15 cellular contexts compared by ENCODE assay signal in the genomic region with DNA sequence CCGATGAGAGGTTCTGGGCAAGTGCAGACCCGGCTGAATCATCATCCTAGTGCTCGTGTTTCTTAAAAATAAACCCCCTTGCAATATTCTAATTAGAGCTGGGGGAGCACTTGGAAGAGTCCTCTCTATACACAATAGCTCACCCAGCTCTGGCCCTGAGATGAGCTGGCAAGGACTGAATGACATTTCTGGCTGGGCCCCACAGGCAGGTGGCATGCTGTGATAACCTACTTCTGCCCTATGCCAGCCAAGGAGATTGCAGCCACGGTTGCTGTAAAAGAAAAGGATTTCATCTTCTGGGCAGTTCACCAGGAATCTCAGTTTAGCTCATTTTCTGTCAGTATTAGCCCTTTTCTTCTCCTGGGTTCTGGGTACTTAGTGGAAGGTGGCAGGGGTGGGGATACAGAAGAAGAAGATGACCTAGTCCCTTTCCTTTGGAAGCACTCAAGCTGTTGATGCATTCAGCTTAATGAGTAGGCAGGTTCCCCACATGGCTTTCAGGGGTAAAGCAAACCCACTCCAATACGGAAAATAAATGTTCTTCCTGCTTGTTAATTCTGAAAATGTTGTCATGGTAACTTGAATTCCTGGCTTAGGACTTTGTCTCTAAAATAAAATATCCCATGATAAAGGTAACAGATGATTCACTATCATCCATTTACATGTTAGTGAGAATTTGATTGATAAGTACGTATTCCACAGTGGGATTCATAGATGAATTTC. TPM values are rescaled to one million over a fixed set of nuclear protein-coding genes. Genes with fewer than 3 reads are reported as not detected.
A peak's percentile ranks its signal among the peaks of the same experiment; 100 is the strongest.
DNase-seq lines count a peak whose midpoint lies in the region; ATAC-seq, FAIRE-seq and TF ChIP-seq lines count a peak whose summit lies in the region.
"Had no signal": no experiment of that assay in that cellular context is flagged by ENCODE, and none has a peak within 500 bp of the region (broad histone marks: within the 10 kb centered on the region; RNA-seq: fewer than 3 reads in every experiment).

No MANE protein-coding gene starts in this region.

- no TSS peak for BruUV-seq in HepG2 (replicated peaks; lab: Mats Ljungman, UMichigan)

- TF ChIP-seq EP300 in HepG2 (IDR thresholded peaks at IDR 0.05; ENCODE audit: low read depth in 2 of 2, low read length in 2 of 2) (no peak), HepG2 (CRISPR knock-in tag; IDR thresholded peaks at IDR 0.05; ENCODE audit: borderline replicate concordance) (no peak)

- H2AFZ ChIP-seq in HepG2 (ENCODE audit: low read length) = no peak overlapping the region

- WGBS in HepG2 (ENCODE audit: low lambda C conversion rate) = 65% methylated on average over 6 of the region's 6 CpGs

- TF ChIP-seq CTCF in CD4-positive, alpha-beta T cell (IDR thresholded peaks at IDR 0.05) = no peak
- TF ChIP-seq CTCF in HEK293 (tag by site-specific recombination; IDR thresholded peaks at IDR 0.05) (no peak), WTC11 (IDR thresholded peaks at IDR 0.05) (no peak), HepG2 (CRISPR knock-in tag; IDR thresholded peaks at IDR 0.05) (no peak)

- POLR2A ChIA-PET in CD4-positive, alpha-beta T cell (lab: Charles Lee) = no interaction called here
- POLR2A ChIA-PET in HEK293 (lab: Yijun Ruan, JAX) (no interaction called here), WTC11 (lab: Charles Lee) (no interaction called here), HepG2 (lab: Yijun Ruan, JAX) (no interaction called here)

- intact Hi-C loops in CD4-positive, alpha-beta T cell (cut with DNase I, micrococcal nuclease) = loop anchor here in 1 of 2 experiments (5.0 kb wide), 1 partner anchor 165 kb away; no protein-coding TSS in a partner anchor
- intact Hi-C loops in HepG2 (cut with micrococcal nuclease; ENCODE audit: unreplicated experiment) = loop anchor here (5.0 kb wide), 1 partner anchor 35 kb away; no protein-coding TSS in a partner anchor

- no peaks in the 10 kb centered on the region for H3K4me1 ChIP-seq in HEK293 (ENCODE audit: control insufficient read depth, insufficient read depth, low read length)
- H3K4me1 ChIP-seq in HepG2 (ENCODE audit: insufficient read depth, low read length) = peaks cover 11% of the 10 kb centered on the region; the same call in 1 of the 2 replicates

- no peak overlapping the region for H3K27ac ChIP-seq in CD4-positive, alpha-beta T cell (ENCODE audit: low read depth, low read length)
- H3K27ac ChIP-seq in HEK293 (ENCODE audit: extremely low read depth, low read depth, low read length) (no peak overlapping the region), HepG2 (ENCODE audit: extremely low read length, insufficient read depth, low read length) (no peak overlapping the region)

- no peak for ATAC-seq in CD4-positive, alpha-beta T cell (ENCODE audit: poor library complexity)
- ATAC-seq in WTC11 (no peak), left lobe of liver (peak; percentile 31), HepG2 (no peak), HG02938 (IDR thresholded peaks at IDR 0.05; ENCODE audit: unreplicated experiment) (no peak), SK-N-SH treated with all-trans-retinoic acid at 6 μM for 48 hours (no peak)

- H4K20me1 ChIP-seq in HepG2 (ENCODE audit: insufficient read depth, low read length) = no peaks in the 10 kb centered on the region

- no peak for TF ChIP-seq POLR2A in HepG2 (IDR thresholded peaks at IDR 0.05; ENCODE audit: insufficient read depth in 1 of 2, low read depth in 2 of 2, low read length in 2 of 2)

- DNase-seq in CD4-positive, alpha-beta T cell = no peak
- DNase-seq in WTC11 (ENCODE audit: low spot score) = no peak
- no peak for DNase-seq in left lobe of liver (ENCODE audit: low spot score)
- no peak for DNase-seq in HepG2 (ENCODE audit: low spot score)
- DNase-seq in immature natural killer cell = no peak
- DNase-seq: activated CD4-positive, CD25-positive, alpha-beta regulatory T cell treated with anti-CD3 and anti-CD28 coated beads, Interleukin-2, amount 50 U/mL, for 72 hours; activated gamma-delta T cell; GDM1; KBM-7; NCI-H510A treated with DMSO at 0.1 percent for 48 hours; stimulated activated CD4-positive, alpha-beta T cell treated with anti-CD3 and anti-CD28 coated beads, Interleukin-2, amount 100 ng/mL, for 48 hours had no signal

- no peak for FAIRE-seq in HepG2 (lab: Jason Lieb, UNC)
- FAIRE-seq: endometrium had no signal

- no peak overlapping the region for H3K4me2 ChIP-seq in HepG2 (ENCODE audit: low read depth, low read length)

- no peaks in the 10 kb centered on the region for H3K36me3 ChIP-seq in HEK293 (ENCODE audit: control insufficient read depth in 2 of 2, insufficient read depth in 1 of 2, low read length in 2 of 2)
- no peaks in the 10 kb centered on the region for H3K36me3 ChIP-seq in HepG2 (replicated peaks in 1 of 2; ENCODE audit: control insufficient read depth in 1 of 2, insufficient read depth in 2 of 2, low read length in 2 of 2)

- H3K4me3 Mint-ChIP-seq in CD4-positive, alpha-beta T cell = no peak overlapping the region
- H3K4me3 Mint-ChIP-seq in WTC11 = no peak overlapping the region
- no peak overlapping the region for H3K4me3 Mint-ChIP-seq in immature natural killer cell

- no peaks in the 10 kb centered on the region for H3K27me3 Mint-ChIP-seq in CD4-positive, alpha-beta T cell
- no peaks in the 10 kb centered on the region for H3K27me3 Mint-ChIP-seq in WTC11 (ENCODE audit: low read depth)
- H3K27me3 Mint-ChIP-seq in immature natural killer cell (ENCODE audit: low read depth in 3 of 3) = peaks cover 0 to 5% (median 0%) of the 10 kb centered on the region in 3 donors

- peak overlapping the region; percentile 25 for H3K27ac Mint-ChIP-seq in CD4-positive, alpha-beta T cell
- H3K27ac Mint-ChIP-seq in WTC11 (peak overlapping the region; percentile 83; the same call in 1 of the 2 replicates), immature natural killer cell (no peak overlapping the region)

- H3K4me1 Mint-ChIP-seq in CD4-positive, alpha-beta T cell (ENCODE audit: low read depth) = peaks cover 5% of the 10 kb centered on the region
- H3K4me1 Mint-ChIP-seq in WTC11 (peaks cover 82% of the 10 kb centered on the region), immature natural killer cell (peaks cover 4 to 7% of the 10 kb centered on the region in 2 donors)

- no peak overlapping the region for H3K9ac ChIP-seq in HepG2 (ENCODE audit: insufficient read depth, low read depth, low read length)

- H3K27me3 ChIP-seq in CD4-positive, alpha-beta T cell (ENCODE audit: control insufficient read depth, insufficient read depth, low read length) = no peaks in the 10 kb centered on the region
- H3K27me3 ChIP-seq in HepG2 (ENCODE audit: control insufficient read depth in 1 of 2, insufficient read depth in 2 of 2, low read length in 2 of 2) = no peaks in the 10 kb centered on the region

- no peaks in the 10 kb centered on the region for H3K36me3 Mint-ChIP-seq in CD4-positive, alpha-beta T cell (ENCODE audit: low read depth)
- H3K36me3 Mint-ChIP-seq in WTC11 = peaks cover 91% of the 10 kb centered on the region
- H3K36me3 Mint-ChIP-seq in immature natural killer cell = no peaks in the 10 kb centered on the region

- H3K4me3 ChIP-seq in HEK293 (ENCODE audit: low read depth, low read length) = no peak overlapping the region
- H3K4me3 ChIP-seq in HepG2 (replicated peaks in 1 of 3; ENCODE audit: insufficient read depth in 1 of 3, low read depth in 2 of 3, low read length in 3 of 3) = no peak overlapping the region

- TF ChIP-seq RAD21 in HepG2 (CRISPR knock-in tag; IDR thresholded peaks at IDR 0.05) = no peak

- H3K79me2 ChIP-seq in HepG2 (ENCODE audit: insufficient read depth, low read length) = no peaks in the 10 kb centered on the region

- CTCF ChIA-PET in CD4-positive, alpha-beta T cell (lab: Charles Lee) = no interaction called here
- CTCF ChIA-PET in HEK293 (lab: Yijun Ruan, JAX) (no interaction called here), WTC11 (lab: Charles Lee) (interaction anchor here (1.3 kb wide), 1 partner anchor 12 kb away, joined by 4 read pairs; no protein-coding TSS in a partner anchor), HepG2 (lab: Yijun Ruan, JAX; ENCODE audit: low intra/inter-chr PET ratio, low total read pairs) (no interaction called here)

- in situ Hi-C loops in HepG2 (cut with HindIII; ENCODE audit: extremely low pct_ligation_motif_present, low pct_unique_long_range_greater_than_20kb) = no loop called here

- no peaks in the 10 kb centered on the region for H3K9me3 Mint-ChIP-seq in CD4-positive, alpha-beta T cell
- no peaks in the 10 kb centered on the region for H3K9me3 Mint-ChIP-seq in WTC11
- no peaks in the 10 kb centered on the region for H3K9me3 Mint-ChIP-seq in immature natural killer cell

- H3K9me3 ChIP-seq in CD4-positive, alpha-beta T cell (ENCODE audit: control insufficient read depth, low read length) = no peaks in the 10 kb centered on the region
- H3K9me3 ChIP-seq in HEK293 (ENCODE audit: control insufficient read depth, insufficient read depth, low read depth, low read length) = no peaks in the 10 kb centered on the region
- no peaks in the 10 kb centered on the region for H3K9me3 ChIP-seq in HepG2 (ENCODE audit: low read length)

RNA-seq across cellular contexts. Expression of a gene that starts 32.2 kb away (rescaled TPM):
- under 1 TPM; 0.11 to 0.17 TPM for total RNA-seq in CD4-positive, alpha-beta T cell
- total RNA-seq in WTC11 (2021) (251 to 303 TPM (median 254 TPM) in 3 replicates), left lobe of liver (0.10 TPM), HepG2 (2016; rRNA removed; fragmentation: Illumina TruSeq; extraction: Trizol) (0.74 and 1.00 TPM in 2 replicates)
- total RNA-seq in HepG2 (2016; cell fraction: cytosol; rRNA removed; fragmentation: Illumina TruSeq; extraction: Trizol; ENCODE audit: low read depth) = 0.44 and 0.61 TPM in 2 replicates
- total RNA-seq in HepG2 (2016; cell fraction: insoluble cytoplasmic fraction; rRNA removed; fragmentation: Illumina TruSeq; extraction: Trizol) = 0.59 and 1.1 TPM in 2 replicates
- total RNA-seq in HepG2 (2016; cell fraction: membrane; rRNA removed; fragmentation: Illumina TruSeq; extraction: Trizol) = 0.65 and 0.76 TPM in 2 replicates
- total RNA-seq in HepG2 (2016; cell fraction: nucleus; rRNA removed; fragmentation: Illumina TruSeq; extraction: Trizol) = 1.6 and 2.0 TPM in 2 replicates
- polyA plus RNA-seq in HepG2 (2011; rRNA removed) (0.44 and 0.60 TPM in 2 replicates), immature natural killer cell (under 1 TPM in 1 of 3 donors, not detected in 2; 0.49 TPM)
- 0.21 and 0.33 TPM in 2 replicates for polyA plus RNA-seq in HepG2 (2011; cell fraction: cytosol; rRNA removed)
- polyA plus RNA-seq in HepG2 (2011; cell fraction: nucleus; rRNA removed) = 1.6 and 1.8 TPM in 2 replicates
- polyA plus RNA-seq in HepG2 (2012) = 0.51 and 0.68 TPM in 2 replicates
- polyA plus RNA-seq in HepG2 (2016; cell fraction: cytosol; fragmentation: Illumina TruSeq; extraction: Trizol; ENCODE audit: low read depth) = 0.14 and 0.27 TPM in 2 replicates
- 1.1 and 1.3 TPM in 2 replicates for polyA plus RNA-seq in HepG2 (2016; cell fraction: insoluble cytoplasmic fraction; fragmentation: Illumina TruSeq; extraction: Trizol; ENCODE audit: low read depth)
- 0.55 and 0.78 TPM in 2 replicates for polyA plus RNA-seq in HepG2 (2016; cell fraction: membrane; fragmentation: Illumina TruSeq; extraction: Trizol; ENCODE audit: low read depth)
- 2.2 and 2.6 TPM in 2 replicates for polyA plus RNA-seq in HepG2 (2016; cell fraction: nucleus; fragmentation: Illumina TruSeq; extraction: Trizol; ENCODE audit: insufficient read depth, low read depth)
- 3.1 and 3.3 TPM in 2 replicates for polyA minus RNA-seq in HepG2 (2011; rRNA and poly(A)+ RNA removed; ENCODE audit: low replicate concordance)
- 0.40 and 0.62 TPM in 2 replicates for polyA minus RNA-seq in HepG2 (2011; cell fraction: cytosol; rRNA and poly(A)+ RNA removed)
- polyA minus RNA-seq in HepG2 (2011; cell fraction: nucleus; rRNA and poly(A)+ RNA removed) = 3.0 and 3.5 TPM in 2 replicates

RNA-seq across cellular contexts. Expression of a gene that starts 33.1 kb away (rescaled TPM):
- 10 to 100 TPM; 53.0 to 56.2 TPM for total RNA-seq in CD4-positive, alpha-beta T cell
- total RNA-seq in WTC11 (2021) = 38.6 to 41.7 TPM (median 40.2 TPM) in 3 replicates
- 15.6 TPM for total RNA-seq in left lobe of liver
- total RNA-seq in HepG2 (2016; rRNA removed; fragmentation: Illumina TruSeq; extraction: Trizol) = 23.5 and 25.4 TPM in 2 replicates
- total RNA-seq in HepG2 (2016; cell fraction: cytosol; rRNA removed; fragmentation: Illumina TruSeq; extraction: Trizol; ENCODE audit: low read depth) = 4.1 and 4.6 TPM in 2 replicates
- 25.7 and 27.0 TPM in 2 replicates for total RNA-seq in HepG2 (2016; cell fraction: insoluble cytoplasmic fraction; rRNA removed; fragmentation: Illumina TruSeq; extraction: Trizol)
- total RNA-seq in HepG2 (2016; cell fraction: membrane; rRNA removed; fragmentation: Illumina TruSeq; extraction: Trizol) = 10.9 and 11.4 TPM in 2 replicates
- total RNA-seq in HepG2 (2016; cell fraction: nucleus; rRNA removed; fragmentation: Illumina TruSeq; extraction: Trizol) = 28.4 and 28.9 TPM in 2 replicates
- 11.8 and 12.3 TPM in 2 replicates for polyA plus RNA-seq in HepG2 (2011; rRNA removed)
- 3.8 and 5.1 TPM in 2 replicates for polyA plus RNA-seq in HepG2 (2011; cell fraction: cytosol; rRNA removed)
- 16.5 and 17.0 TPM in 2 replicates for polyA plus RNA-seq in HepG2 (2011; cell fraction: nucleus; rRNA removed)
- 7.2 and 10.1 TPM in 2 replicates for polyA plus RNA-seq in HepG2 (2012)
- 1.8 and 2.6 TPM in 2 replicates for polyA plus RNA-seq in HepG2 (2016; cell fraction: cytosol; fragmentation: Illumina TruSeq; extraction: Trizol; ENCODE audit: low read depth)
- 14.1 and 16.7 TPM in 2 replicates for polyA plus RNA-seq in HepG2 (2016; cell fraction: insoluble cytoplasmic fraction; fragmentation: Illumina TruSeq; extraction: Trizol; ENCODE audit: low read depth)
- polyA plus RNA-seq in HepG2 (2016; cell fraction: membrane; fragmentation: Illumina TruSeq; extraction: Trizol; ENCODE audit: low read depth) = 5.3 and 5.4 TPM in 2 replicates
- polyA plus RNA-seq in HepG2 (2016; cell fraction: nucleus; fragmentation: Illumina TruSeq; extraction: Trizol; ENCODE audit: insufficient read depth, low read depth) = 31.7 and 35.2 TPM in 2 replicates
- 13.9 and 25.5 TPM in 2 replicates for polyA minus RNA-seq in HepG2 (2011; rRNA and poly(A)+ RNA removed; ENCODE audit: low replicate concordance)
- 9.9 and 15.3 TPM in 2 replicates for polyA minus RNA-seq in HepG2 (2011; cell fraction: cytosol; rRNA and poly(A)+ RNA removed)
- 44.5 and 48.6 TPM in 2 replicates for polyA minus RNA-seq in HepG2 (2011; cell fraction: nucleus; rRNA and poly(A)+ RNA removed)
- polyA plus RNA-seq in immature natural killer cell = 10 to 100 TPM; 21.1 to 34.8 (median 22.8) TPM

Comparison
In these comparisons a context has a peak if more than half of its experiments do, and no peak if none do; other contexts are left out.
1. H3K27ac Mint-ChIP-seq: peak in CD4-positive, alpha-beta T cell (single experiment) and WTC11 (single experiment); none in immature natural killer cell (0 of 6).
2. RNA of a gene that starts 32.2 kb away (total RNA-seq): 251 to 303 TPM in WTC11; 0.44 to 2.0 TPM in HepG2, 0.11 to 0.17 TPM in CD4-positive, alpha-beta T cell and 0.10 TPM in left lobe of liver (single experiment); every median in the first group is over 10 times any median in the second.